14 cellular contexts compared by ENCODE assay signal in genomic region chr13:98761979-98762616, GRCh38. TPM values are rescaled to one million over a fixed set of nuclear protein-coding genes. Genes with fewer than 3 reads are reported as not detected.
DNase-seq lines count a peak whose midpoint lies in the region; ATAC-seq and TF ChIP-seq lines count a peak whose summit lies in the region.
"Had no signal": no experiment of that assay in that cellular context is flagged by ENCODE, and none has a peak within 500 bp of the region (broad histone marks: within the 10 kb centered on the region; RNA-seq: fewer than 3 reads in every experiment).

No MANE protein-coding gene starts in this region.

- CTCF ChIA-PET in IMR-90 (lab: Yijun Ruan, JAX): interaction anchor here (0.6 to 1.1 kb wide), 3 partner anchors 10 to 97 kb away, joined by 3 read pairs; no protein-coding TSS in a partner anchor

- peaks cover 4% of the 10 kb centered on the region for H3K27me3 Mint-ChIP-seq in T-helper 2 cell treated with Interferon-gamma antibody and Interleukin-4, amounts not matched to agents 5 μg/mL and 100 μg/mL, for 36 hours (ENCODE audit: low read depth)

- H4K5ac ChIP-seq in IMR-90 (ENCODE audit: low read depth, low read length): no peak overlapping the region

- H3K14ac ChIP-seq in IMR-90 (replicated peaks; ENCODE audit: low read depth, low read length): peak overlapping the region; percentile 86

- TF ChIP-seq CTCF in IMR-90 (conservative IDR thresholded peaks at IDR 0.05; ENCODE audit: low read depth, low read length) (no peak), fibroblast of mammary gland (conservative IDR thresholded peaks at IDR 0.05; ENCODE audit: control insufficient read depth, insufficient read depth, low read depth, low read length) (no peak), testis (IDR thresholded peaks at IDR 0.05) (no peak)

- H4K8ac ChIP-seq in IMR-90 (ENCODE audit: low read depth in 2 of 2, low read length in 2 of 2): peak overlapping the region; percentile 1 to 82; a peak in 1 of 4 replicates

- peak overlapping the region; percentile 91 for H2AFZ ChIP-seq in IMR-90 (replicated peaks; ENCODE audit: low read length, poor library complexity)

- peak overlapping the region; percentile 54 for H2BK20ac ChIP-seq in IMR-90 (ENCODE audit: low read depth, low read length)

- H2BK15ac ChIP-seq in IMR-90 (ENCODE audit: low read depth, low read length): no peak overlapping the region

- no peak overlapping the region for H4K91ac ChIP-seq in IMR-90 (ENCODE audit: insufficient read depth, low read depth, low read length)

- dilution Hi-C loops in IMR-90 (cut with HindIII; ENCODE audit: low sequenced_read_pairs, unreplicated experiment): no loop called here

- in situ Hi-C loops in IMR-90 (cut with MboI; ENCODE audit: low sequenced_read_pairs): no loop called here

- POLR2A ChIA-PET in IMR-90 (lab: Charles Lee; ENCODE audit: unreplicated experiment): interaction anchor here (1.2 kb wide), 1 partner anchor 15 kb away, joined by 3 read pairs; no protein-coding TSS in a partner anchor

- ATAC-seq in IMR-90 (ENCODE audit: low read depth): peak; percentile 6

- no peak overlapping the region for H3K27ac Mint-ChIP-seq in T-helper 2 cell treated with Interferon-gamma antibody and Interleukin-4, amounts not matched to agents 5 μg/mL and 100 μg/mL, for 36 hours
- H3K27ac Mint-ChIP-seq: endodermal cell had no signal

- no peaks in the 10 kb centered on the region for H3K36me3 Mint-ChIP-seq in T-helper 2 cell treated with Interferon-gamma antibody and Interleukin-4, amounts not matched to agents 5 μg/mL and 100 μg/mL, for 36 hours (ENCODE audit: low read depth)

- H3K18ac ChIP-seq in IMR-90 (ENCODE audit: low read depth, low read length): no peak overlapping the region; the same call in 1 of the 2 replicates

- H3K27me3 ChIP-seq in IMR-90 (ENCODE audit: control insufficient read depth, insufficient read depth, low read length): peaks cover 11% of the 10 kb centered on the region
- peaks cover 0 to 2% of the 10 kb centered on the region in 2 donors for H3K27me3 ChIP-seq in stomach smooth muscle (ENCODE audit: control insufficient read depth in 1 of 2, insufficient read depth in 2 of 2, low read length in 2 of 2)
- no peaks in the 10 kb centered on the region for H3K27me3 ChIP-seq in testis
- H3K27me3 ChIP-seq: tibial nerve had no signal

- peak overlapping the region; percentile 64 for H3K4me3 Mint-ChIP-seq in T-helper 2 cell treated with Interferon-gamma antibody and Interleukin-4, amounts not matched to agents 5 μg/mL and 100 μg/mL, for 36 hours
- H3K4me3 Mint-ChIP-seq: endodermal cell, H9 had no signal

- H3K27ac ChIP-seq in IMR-90 (ENCODE audit: insufficient read depth, low read length) (no peak overlapping the region; the same call in 1 of the 2 replicates), stomach smooth muscle (ENCODE audit: low read length) (no peak overlapping the region), testis (no peak overlapping the region)
- H3K27ac ChIP-seq: tibial nerve had no signal

- H3K23ac ChIP-seq in IMR-90 (ENCODE audit: low read depth, low read length): 0 out of 2 replicates have a peak overlapping the region, but pooled peaks have one; percentile 53

- intact Hi-C loops in IMR-90 (cut with micrococcal nuclease): no loop called here
- intact Hi-C loops in testis (cut with DNase I; ENCODE audit: low total_unique reads): no loop called here

- H3K4me1 ChIP-seq in IMR-90 (ENCODE audit: control insufficient read depth, insufficient read depth, low read length) (no peaks in the 10 kb centered on the region), stomach smooth muscle (ENCODE audit: control insufficient read depth, insufficient read depth, low read length) (peaks cover 8% of the 10 kb centered on the region), testis (no peaks in the 10 kb centered on the region)
- H3K4me1 ChIP-seq: tibial nerve had no signal

- H3K56ac ChIP-seq in IMR-90 (ENCODE audit: extremely low read depth, insufficient read depth, low read length): no peak overlapping the region

- no peak for TF ChIP-seq POLR2A in IMR-90 (IDR thresholded peaks at IDR 0.05; ENCODE audit: low read depth, low read length)
- TF ChIP-seq POLR2A in testis (IDR thresholded peaks at IDR 0.05): no peak

- no peak for TF ChIP-seq RAD21 in IMR-90 (IDR thresholded peaks at IDR 0.05; ENCODE audit: low read length)

- peak overlapping the region; percentile 77 for H3K4me2 ChIP-seq in IMR-90 (ENCODE audit: low read depth, low read length)

- H3K36me3 ChIP-seq in IMR-90 (ENCODE audit: control insufficient read depth, insufficient read depth, low read length) (no peaks in the 10 kb centered on the region), stomach smooth muscle (ENCODE audit: control insufficient read depth in 2 of 2, insufficient read depth in 2 of 2, low read length in 2 of 2) (no peaks in the 10 kb centered on the region), testis (ENCODE audit: low read depth, missing control alignments) (no peaks in the 10 kb centered on the region)
- H3K36me3 ChIP-seq: tibial nerve had no signal

- H2BK5ac ChIP-seq in IMR-90 (ENCODE audit: low read depth, low read length, poor library complexity, severe bottlenecking): no peak overlapping the region

- no peak for DNase-seq in T-helper 2 cell treated with Interferon-gamma antibody and Interleukin-4, amounts not matched to agents 5 μg/mL and 100 μg/mL, for 36 hours (ENCODE audit: low spot score)
- DNase-seq in T-helper 2 cell: no peak
- DNase-seq in IMR-90: no peak
- DNase-seq in fibroblast of mammary gland (ENCODE audit: low read depth): no peak
- no peak for DNase-seq in NCI-H1092 treated with DMSO at 0.1 percent for 48 hours (lab: John Stamatoyannopoulos, UW)
- no peak for DNase-seq in testis
- DNase-seq in NAMALWA (ENCODE audit: low spot score): no peak
- DNase-seq: activated naive CD4-positive, alpha-beta T cell; endodermal cell; H9; NCI-H446 treated with DMSO at 0.1 percent for 48 hours had no signal

- no peak overlapping the region for H2AK5ac ChIP-seq in IMR-90 (ENCODE audit: low read depth, low read length)

- no peaks in the 10 kb centered on the region for H3K79me1 ChIP-seq in IMR-90 (ENCODE audit: low read depth in 1 of 2, low read length in 2 of 2)

- H3K9ac ChIP-seq in IMR-90 (ENCODE audit: low read depth, low read length): peak overlapping the region; percentile 55; the same call in 1 of the 2 replicates
- H3K9ac ChIP-seq in stomach smooth muscle (ENCODE audit: low read length in 2 of 2): peak overlapping the region in 1 of 2 donors; percentile 51

- no peaks in the 10 kb centered on the region for H4K20me1 ChIP-seq in IMR-90 (ENCODE audit: insufficient read depth, low read length)

- peaks cover 2% of the 10 kb centered on the region for H3K4me1 Mint-ChIP-seq in T-helper 2 cell treated with Interferon-gamma antibody and Interleukin-4, amounts not matched to agents 5 μg/mL and 100 μg/mL, for 36 hours (ENCODE audit: low read depth)
- H3K4me1 Mint-ChIP-seq: endodermal cell had no signal

- no peaks in the 10 kb centered on the region for H3K9me1 ChIP-seq in IMR-90 (ENCODE audit: insufficient read depth, low read length)

- H3K4me3 ChIP-seq in IMR-90 (ENCODE audit: insufficient read depth, low read depth, low read length) (peak overlapping the region; percentile 14; the same call in 1 of the 2 replicates), fibroblast of mammary gland (ENCODE audit: control insufficient read depth, low read depth, low read length) (peak overlapping the region; percentile 25), stomach smooth muscle (ENCODE audit: low read length in 2 of 2) (peak overlapping the region; percentile 26 to 70), testis (no peak overlapping the region)

- H3K9me3 Mint-ChIP-seq in T-helper 2 cell treated with Interferon-gamma antibody and Interleukin-4, amounts not matched to agents 5 μg/mL and 100 μg/mL, for 36 hours: peaks cover 8% of the 10 kb centered on the region

- H2AK9ac ChIP-seq in IMR-90 (replicated peaks; ENCODE audit: low read depth, low read length, poor library complexity): peak overlapping the region; percentile 63

- peak overlapping the region; percentile 65 for H2BK120ac ChIP-seq in IMR-90 (ENCODE audit: low read depth, low read length)

- H3K9me3 ChIP-seq in IMR-90 (ENCODE audit: control insufficient read depth, insufficient read depth, low read length) (no peaks in the 10 kb centered on the region; the same call in 1 of the 2 replicates), stomach smooth muscle (ENCODE audit: control insufficient read depth in 2 of 2, low read length in 2 of 2) (no peaks in the 10 kb centered on the region), testis (no peaks in the 10 kb centered on the region)

- H3K4ac ChIP-seq in IMR-90 (ENCODE audit: low read depth, low read length): peak overlapping the region; percentile 62

- WGBS in IMR-90 (ENCODE audit: extremely low coverage in 2 of 2, insufficient read length in 1 of 2), 2 experiments: 83% methylated on average over 2 of the region's 15 CpGs; no CpG with 5 or more reads in 1 of the 2 experiments
- WGBS in testis, 2 donors: 71 to 79% methylated on average over 15 of the region's 15 CpGs

- BruUV-seq in IMR-90 (replicated peaks; lab: Mats Ljungman, UMichigan): no TSS peak

TF ChIP-seq in IMR-90, 13 proteins besides CTCF, POLR2A, EP300 and RAD21 (continues in another document):
- TF ChIP-seq RFX5 (IDR thresholded peaks at IDR 0.05; ENCODE audit: low read depth, low read length) (no peak), MAFK (IDR thresholded peaks at IDR 0.05; ENCODE audit: low read depth, low read length) (no peak), CEBPB (IDR thresholded peaks at IDR 0.05; ENCODE audit: low read depth, low read length) (no peak), NFE2L2 (IDR thresholded peaks at IDR 0.05; ENCODE audit: low read depth, low read length) (no peak), ELK1 (IDR thresholded peaks at IDR 0.05; ENCODE audit: borderline replicate concordance, low read depth, low read length) (no peak), FOS (IDR thresholded peaks at IDR 0.05; ENCODE audit: low read depth, low read length) (no peak), SMC3 (IDR thresholded peaks at IDR 0.05; ENCODE audit: low read depth, low read length) (no peak)

RNA-seq across cellular contexts. Expression of gene SLC15A1, which starts 9.6 kb away (rescaled TPM):
- total RNA-seq in IMR-90 (2012; rRNA removed) (not detected in 2 replicates), testis (under 1 TPM; 0.37 to 0.47 TPM)
- polyA plus RNA-seq in IMR-90 (2012; rRNA removed) (not detected in 2 replicates), testis (ENCODE audit: insufficient read depth, low read depth, low replicate concordance) (0.71 TPM)
- polyA plus RNA-seq in IMR-90 (2012; cell fraction: cytosol; rRNA removed): not detected in 2 replicates
- not detected in 2 replicates for polyA plus RNA-seq in IMR-90 (2012; cell fraction: nucleus; rRNA removed; ENCODE audit: low replicate concordance)
- total RNA-seq: lung microvascular endothelial cell, tibial nerve had no signal

Comparison
In these comparisons a context has a peak if more than half of its experiments do, and no peak if none do; other contexts are left out.
1. H3K4me3 ChIP-seq: peak in IMR-90 (single experiment), fibroblast of mammary gland (single experiment) and stomach smooth muscle (2 of 2); none in testis (0 of 2).